ENCODE assay signal across 19 cellular contexts in genomic region chr2:41970898-41971660, GRCh38.
"Had no signal": no experiment of that assay in that cellular context is flagged by ENCODE, and none has a peak within 500 bp of the region (broad histone marks: within the 10 kb centered on the region; RNA-seq: fewer than 3 reads in every experiment).

No MANE protein-coding gene starts in this region.

- H3K27me3 ChIP-seq: adrenal gland, foreskin keratinocyte, ovary, right lobe of liver, tibial artery had no signal

- H3K36me3 ChIP-seq: adrenal gland, lower lobe of right lung, ovary, right lobe of liver, tibial artery had no signal

- H3K9me3 ChIP-seq: adrenal gland, lower lobe of right lung, ovary, psoas muscle, right lobe of liver, tibial artery had no signal

- H3K4me3 ChIP-seq: adrenal gland, lower lobe of right lung, ovary, psoas muscle, right lobe of liver, tibial artery had no signal

- ATAC-seq: activated CD8-positive, alpha-beta T cell treated with anti-CD3 and anti-CD28 coated beads for 36 hours; activated T-cell treated with anti-CD3 and anti-CD28 coated beads, Interleukin-2, amount 50 U/mL, for 4 hours; effector memory CD8-positive, alpha-beta T cell; foreskin keratinocyte; lower lobe of right lung; psoas muscle; right lobe of liver had no signal

- H3K9me3 Mint-ChIP-seq: activated CD4-positive, alpha-beta T cell treated with anti-CD3 and anti-CD28 coated beads, Interleukin-2, amount 10 ng/mL, durations not matched to agents 24 days and 14 days; activated CD8-positive, alpha-beta T cell treated with anti-CD3 and anti-CD28 coated beads for 36 hours; activated naive CD4-positive, alpha-beta T cell treated with anti-CD3 and anti-CD28 coated beads, Interleukin-2, amount 10 ng/mL, durations not matched to agents 7 days and 5 days; activated T-cell treated with anti-CD3 and anti-CD28 coated beads, Interleukin-2, amount 50 U/mL, for 4 hours; effector memory CD8-positive, alpha-beta T cell had no signal

- H3K27ac ChIP-seq: adrenal gland, foreskin keratinocyte, lower lobe of right lung, ovary, psoas muscle, right lobe of liver, tibial artery had no signal

- H3K36me3 Mint-ChIP-seq: activated naive CD4-positive, alpha-beta T cell treated with anti-CD3 and anti-CD28 coated beads, Interleukin-2, amount 10 ng/mL, durations not matched to agents 7 days and 5 days had no signal

- H3K27ac Mint-ChIP-seq: activated CD4-positive, alpha-beta T cell treated with anti-CD3 and anti-CD28 coated beads, Interleukin-2, amount 10 ng/mL, durations not matched to agents 24 days and 14 days; activated CD8-positive, alpha-beta T cell treated with anti-CD3 and anti-CD28 coated beads for 36 hours; activated naive CD4-positive, alpha-beta T cell treated with anti-CD3 and anti-CD28 coated beads, Interleukin-2, amount 10 ng/mL, durations not matched to agents 7 days and 5 days; effector memory CD8-positive, alpha-beta T cell had no signal

- DNase-seq: activated CD4-positive, alpha-beta T cell treated with anti-CD3 and anti-CD28 coated beads, Interleukin-2, amount 10 ng/mL, durations not matched to agents 24 days and 14 days; activated CD4-positive, CD25-positive, alpha-beta regulatory T cell; activated CD8-positive, alpha-beta T cell treated with anti-CD3 and anti-CD28 coated beads for 36 hours; activated naive CD4-positive, alpha-beta T cell treated with anti-CD3 and anti-CD28 coated beads, Interleukin-2, amount 10 ng/mL, durations not matched to agents 7 days and 5 days; activated T-cell treated with anti-CD3 and anti-CD28 coated beads, Interleukin-2, amount 50 U/mL, for 4 hours; adrenal gland; dermis blood vessel endothelial cell; effector memory CD8-positive, alpha-beta T cell; foreskin keratinocyte; glutamatergic neuron; hypothalamus; lower lobe of right lung; ovary; psoas muscle; right lobe of liver; stimulated activated CD4-positive, alpha-beta T cell treated with anti-CD3 and anti-CD28 coated beads, Interleukin-4, amount 100 ng/mL, for 4 hours; stimulated activated naive CD4-positive, alpha-beta T cell treated with Interleukin-2 at 50 U/mL for 16 hours; T1000; tibial artery had no signal

- H3K27me3 Mint-ChIP-seq: activated CD4-positive, alpha-beta T cell treated with anti-CD3 and anti-CD28 coated beads, Interleukin-2, amount 10 ng/mL, durations not matched to agents 24 days and 14 days had no signal

- H3K4me3 Mint-ChIP-seq: activated CD4-positive, alpha-beta T cell treated with anti-CD3 and anti-CD28 coated beads, Interleukin-2, amount 10 ng/mL, durations not matched to agents 24 days and 14 days; activated CD8-positive, alpha-beta T cell treated with anti-CD3 and anti-CD28 coated beads for 36 hours; activated naive CD4-positive, alpha-beta T cell treated with anti-CD3 and anti-CD28 coated beads, Interleukin-2, amount 10 ng/mL, durations not matched to agents 7 days and 5 days; activated T-cell treated with anti-CD3 and anti-CD28 coated beads, Interleukin-2, amount 50 U/mL, for 4 hours; effector memory CD8-positive, alpha-beta T cell had no signal

- H3K4me1 ChIP-seq: foreskin keratinocyte had no signal

- H3K4me1 Mint-ChIP-seq: activated CD4-positive, alpha-beta T cell treated with anti-CD3 and anti-CD28 coated beads, Interleukin-2, amount 10 ng/mL, durations not matched to agents 24 days and 14 days; activated naive CD4-positive, alpha-beta T cell treated with anti-CD3 and anti-CD28 coated beads, Interleukin-2, amount 10 ng/mL, durations not matched to agents 7 days and 5 days had no signal
